ENCODE assay signal across 12 cellular contexts in the genomic region with DNA sequence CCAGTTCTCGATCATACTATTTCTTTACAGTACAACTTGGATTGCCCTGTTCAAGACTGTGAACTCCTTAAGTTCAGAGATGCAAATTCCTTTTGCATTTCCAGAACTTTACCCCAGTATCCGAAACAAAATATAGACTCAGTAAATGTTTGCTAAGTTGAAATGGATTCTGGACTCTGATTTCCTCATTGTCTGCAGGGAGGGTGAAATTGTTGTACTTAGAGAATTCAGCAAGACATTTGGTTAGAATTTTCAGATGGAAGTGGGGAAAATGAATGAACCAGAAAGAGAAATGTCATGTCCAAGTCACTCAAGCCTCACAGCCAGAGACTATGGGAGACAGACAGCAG. TPM values are rescaled to one million over a fixed set of nuclear protein-coding genes. Genes with fewer than 3 reads are reported as not detected.
DNase-seq lines count a peak whose midpoint lies in the region; ATAC-seq and TF ChIP-seq lines count a peak whose summit lies in the region.
"Had no signal": no experiment of that assay in that cellular context is flagged by ENCODE, and none has a peak within 500 bp of the region (broad histone marks: within the 10 kb centered on the region; RNA-seq: fewer than 3 reads in every experiment).

No MANE protein-coding gene starts in this region.

- no peak overlapping the region for H3K4me3 Mint-ChIP-seq in activated naive CD8-positive, alpha-beta T cell treated with anti-CD3 and anti-CD28 coated beads, Interleukin-2, amount 10 ng/mL, durations not matched to agents 7 days and 5 days
- H3K4me3 Mint-ChIP-seq in activated naive CD8-positive, alpha-beta T cell treated with anti-CD3 and anti-CD28 coated beads, Interleukin-2, amount 50 U/mL, for 24 hours: no peak overlapping the region
- H3K4me3 Mint-ChIP-seq in endothelial cell (ENCODE audit: unreplicated experiment): no peak overlapping the region
- no peak overlapping the region for H3K4me3 Mint-ChIP-seq in natural killer cell treated with Interleukin-12 subunit alpha and Interleukin-12 subunit beta and Interleukin-15 and Interleukin-18, amount 100 ng/mL, for 72 hours
- H3K4me3 Mint-ChIP-seq: T-cell had no signal

- H3K27ac ChIP-seq in tibial artery: peak overlapping the region; percentile 10 to 80

- ATAC-seq in activated naive CD8-positive, alpha-beta T cell treated with anti-CD3 and anti-CD28 coated beads, Interleukin-2, amount 10 ng/mL, durations not matched to agents 7 days and 5 days (ENCODE audit: low read depth): no peak
- no peak for ATAC-seq in activated naive CD8-positive, alpha-beta T cell treated with anti-CD3 and anti-CD28 coated beads, Interleukin-2, amount 50 U/mL, for 24 hours
- ATAC-seq in natural killer cell treated with Interleukin-12 subunit alpha and Interleukin-12 subunit beta and Interleukin-15 and Interleukin-18, amount 100 ng/mL, for 72 hours: no peak
- ATAC-seq in GM19397 (IDR thresholded peaks at IDR 0.05; ENCODE audit: unreplicated experiment) (no peak), GM19467 (IDR thresholded peaks at IDR 0.05; ENCODE audit: unreplicated experiment) (no peak)
- ATAC-seq: T-cell had no signal

- H3K4me1 Mint-ChIP-seq in activated naive CD8-positive, alpha-beta T cell treated with anti-CD3 and anti-CD28 coated beads, Interleukin-2, amount 10 ng/mL, durations not matched to agents 7 days and 5 days: peaks cover 65% of the 10 kb centered on the region
- peaks cover 60% of the 10 kb centered on the region for H3K4me1 Mint-ChIP-seq in activated naive CD8-positive, alpha-beta T cell treated with anti-CD3 and anti-CD28 coated beads, Interleukin-2, amount 50 U/mL, for 24 hours
- H3K4me1 Mint-ChIP-seq in endothelial cell (ENCODE audit: unreplicated experiment): peaks cover 56% of the 10 kb centered on the region
- peaks cover 81 to 88% of the 10 kb centered on the region in 2 donors for H3K4me1 Mint-ChIP-seq in natural killer cell treated with Interleukin-12 subunit alpha and Interleukin-12 subunit beta and Interleukin-15 and Interleukin-18, amount 100 ng/mL, for 72 hours (ENCODE audit: low read depth in 2 of 2)

- peaks cover 0 to 11% (median 6%) of the 10 kb centered on the region in 3 donors for H3K36me3 ChIP-seq in tibial artery

- peaks cover 69% of the 10 kb centered on the region for H3K36me3 Mint-ChIP-seq in activated naive CD8-positive, alpha-beta T cell treated with anti-CD3 and anti-CD28 coated beads, Interleukin-2, amount 10 ng/mL, durations not matched to agents 7 days and 5 days
- peaks cover 33% of the 10 kb centered on the region for H3K36me3 Mint-ChIP-seq in activated naive CD8-positive, alpha-beta T cell treated with anti-CD3 and anti-CD28 coated beads, Interleukin-2, amount 50 U/mL, for 24 hours (ENCODE audit: low read depth)
- H3K36me3 Mint-ChIP-seq in endothelial cell (ENCODE audit: low read depth, unreplicated experiment): no peaks in the 10 kb centered on the region
- peaks cover 35% of the 10 kb centered on the region for H3K36me3 Mint-ChIP-seq in natural killer cell treated with Interleukin-12 subunit alpha and Interleukin-12 subunit beta and Interleukin-15 and Interleukin-18, amount 100 ng/mL, for 72 hours

- POLR2A ChIA-PET in activated naive CD8-positive, alpha-beta T cell treated with anti-CD3 and anti-CD28 coated beads, Interleukin-2, amount 10 ng/mL, durations not matched to agents 7 days and 5 days (lab: Charles Lee): interaction anchor here (4.2 kb wide), 1 partner anchor 16 kb away, joined by 18 read pairs; no protein-coding TSS in a partner anchor

- intact Hi-C loops in tibial artery (cut with DNase I; ENCODE audit: low total_unique reads): no loop called here

- peak overlapping the region; percentile 11 for H3K27ac Mint-ChIP-seq in activated naive CD8-positive, alpha-beta T cell treated with anti-CD3 and anti-CD28 coated beads, Interleukin-2, amount 10 ng/mL, durations not matched to agents 7 days and 5 days
- H3K27ac Mint-ChIP-seq in activated naive CD8-positive, alpha-beta T cell treated with anti-CD3 and anti-CD28 coated beads, Interleukin-2, amount 50 U/mL, for 24 hours: no peak overlapping the region
- H3K27ac Mint-ChIP-seq in endothelial cell (ENCODE audit: unreplicated experiment): peak overlapping the region; percentile 100
- H3K27ac Mint-ChIP-seq in natural killer cell treated with Interleukin-12 subunit alpha and Interleukin-12 subunit beta and Interleukin-15 and Interleukin-18, amount 100 ng/mL, for 72 hours: peak overlapping the region; percentile 71 to 97
- H3K27ac Mint-ChIP-seq: T-cell had no signal

- peaks cover under 1 to 99% (median 67%) of the 10 kb centered on the region in 4 donors for H3K4me1 ChIP-seq in tibial artery

- no peaks in the 10 kb centered on the region for H3K27me3 ChIP-seq in tibial artery

- H3K4me3 ChIP-seq in tibial artery: no peak overlapping the region
- H3K4me3 ChIP-seq: skin epidermis had no signal

- H3K9me3 Mint-ChIP-seq in activated naive CD8-positive, alpha-beta T cell treated with anti-CD3 and anti-CD28 coated beads, Interleukin-2, amount 10 ng/mL, durations not matched to agents 7 days and 5 days: no peaks in the 10 kb centered on the region
- no peaks in the 10 kb centered on the region for H3K9me3 Mint-ChIP-seq in activated naive CD8-positive, alpha-beta T cell treated with anti-CD3 and anti-CD28 coated beads, Interleukin-2, amount 50 U/mL, for 24 hours
- H3K9me3 Mint-ChIP-seq in endothelial cell (ENCODE audit: unreplicated experiment): no peaks in the 10 kb centered on the region
- H3K9me3 Mint-ChIP-seq in natural killer cell treated with Interleukin-12 subunit alpha and Interleukin-12 subunit beta and Interleukin-15 and Interleukin-18, amount 100 ng/mL, for 72 hours: no peaks in the 10 kb centered on the region
- H3K9me3 Mint-ChIP-seq: T-cell had no signal

- DNase-seq in activated naive CD8-positive, alpha-beta T cell treated with anti-CD3 and anti-CD28 coated beads, Interleukin-2, amount 10 ng/mL, durations not matched to agents 7 days and 5 days: no peak
- no peak for DNase-seq in activated naive CD8-positive, alpha-beta T cell treated with anti-CD3 and anti-CD28 coated beads, Interleukin-2, amount 50 U/mL, for 24 hours
- no peak for DNase-seq in endothelial cell (ENCODE audit: low spot score)
- DNase-seq in natural killer cell treated with Interleukin-12 subunit alpha and Interleukin-12 subunit beta and Interleukin-15 and Interleukin-18, amount 100 ng/mL, for 72 hours (ENCODE audit: low spot score): no peak
- no peak for DNase-seq in tibial artery
- no peak for DNase-seq in CD1c-positive myeloid dendritic cell (ENCODE audit: extremely low spot score)
- DNase-seq: activated naive CD4-positive, alpha-beta T cell; GOT3; T-cell had no signal

- no peaks in the 10 kb centered on the region for H3K9me3 ChIP-seq in tibial artery

- TF ChIP-seq CTCF in endothelial cell (IDR thresholded peaks at IDR 0.05; ENCODE audit: unreplicated experiment) (no peak), tibial artery (IDR thresholded peaks at IDR 0.05) (no peak)

- no peaks in the 10 kb centered on the region for H3K27me3 Mint-ChIP-seq in activated naive CD8-positive, alpha-beta T cell treated with anti-CD3 and anti-CD28 coated beads, Interleukin-2, amount 10 ng/mL, durations not matched to agents 7 days and 5 days
- H3K27me3 Mint-ChIP-seq in activated naive CD8-positive, alpha-beta T cell treated with anti-CD3 and anti-CD28 coated beads, Interleukin-2, amount 50 U/mL, for 24 hours: no peaks in the 10 kb centered on the region
- H3K27me3 Mint-ChIP-seq in endothelial cell (ENCODE audit: unreplicated experiment): peaks cover 7% of the 10 kb centered on the region
- no peaks in the 10 kb centered on the region for H3K27me3 Mint-ChIP-seq in natural killer cell treated with Interleukin-12 subunit alpha and Interleukin-12 subunit beta and Interleukin-15 and Interleukin-18, amount 100 ng/mL, for 72 hours
- H3K27me3 Mint-ChIP-seq: T-cell had no signal

RNA-seq across cellular contexts. Expression of gene NEDD9, which starts 14.0 kb away (rescaled TPM):
- 10 to 100 TPM; 72.2 to 80.8 TPM for total RNA-seq in activated naive CD8-positive, alpha-beta T cell treated with anti-CD3 and anti-CD28 coated beads, Interleukin-2, amount 10 ng/mL, durations not matched to agents 7 days and 5 days
- total RNA-seq in endothelial cell (ENCODE audit: unreplicated experiment): 3.2 TPM
- total RNA-seq in natural killer cell treated with Interleukin-12 subunit alpha and Interleukin-12 subunit beta and Interleukin-15 and Interleukin-18, amount 100 ng/mL, for 72 hours: 10 to 100 TPM; 59.9 to 81.3 TPM

Comparison
In these comparisons a context has a peak if more than half of its experiments do, and no peak if none do; other contexts are left out.
1. RNA of gene NEDD9, which starts 14.0 kb away (total RNA-seq): 59.9 to 81.3 TPM in natural killer cell treated with Interleukin-12 subunit alpha and Interleukin-12 subunit beta and Interleukin-15 and Interleukin-18, amount 100 ng/mL, for 72 hours and 72.2 to 80.8 TPM in activated naive CD8-positive, alpha-beta T cell treated with anti-CD3 and anti-CD28 coated beads, Interleukin-2, amount 10 ng/mL, durations not matched to agents 7 days and 5 days; 3.2 TPM in endothelial cell (single experiment); every median in the first group is over 10 times any median in the second.